In the genomic region with DNA sequence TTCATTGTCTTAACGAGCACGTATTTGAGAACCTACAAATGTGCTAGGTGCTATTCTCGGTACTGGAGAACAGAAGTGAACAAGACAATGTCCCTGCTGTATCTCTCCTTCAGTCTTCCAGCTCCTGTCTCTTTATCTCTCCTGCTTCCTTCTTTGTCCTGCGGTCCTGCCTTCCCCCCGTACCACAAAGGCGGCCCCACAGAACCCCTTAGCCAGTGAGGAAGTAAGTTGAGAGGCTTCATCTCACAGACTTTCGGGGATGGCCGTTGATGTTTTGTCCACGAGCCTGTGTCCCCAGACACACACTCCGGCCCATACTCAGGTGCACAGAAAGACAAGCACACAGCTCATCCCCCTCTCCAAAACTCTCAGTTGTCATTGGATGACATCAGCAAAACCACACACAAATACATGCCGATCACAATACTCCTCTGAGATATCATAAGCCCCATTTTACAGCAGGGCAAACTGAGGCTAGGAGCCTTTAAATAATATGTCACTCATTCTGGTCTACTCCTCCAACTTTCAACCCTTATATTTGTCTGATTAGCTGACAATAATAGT, we compare ENCODE assay signal across 9 cellular contexts. TPM values are rescaled to one million over a fixed set of nuclear protein-coding genes. Genes with fewer than 3 reads are reported as not detected.
DNase-seq lines count a peak whose midpoint lies in the region; ATAC-seq and TF ChIP-seq lines count a peak whose summit lies in the region.
"Had no signal": no experiment of that assay in that cellular context is flagged by ENCODE, and none has a peak within 500 bp of the region (broad histone marks: within the 10 kb centered on the region; RNA-seq: fewer than 3 reads in every experiment).

No MANE protein-coding gene starts in this region.

- peaks cover 27% of the 10 kb centered on the region for H3K4me1 Mint-ChIP-seq in activated T-helper 2 cell treated with anti-CD3 and anti-CD28 coated beads, Interferon-gamma antibody, Interleukin-2, Interleukin-4, amounts not matched to agents 10 μg/mL and 5 μg/mL and 100 μg/mL, durations not matched to agents 14 hours and 24 hours and 36 hours (ENCODE audit: low read depth)

- no peaks in the 10 kb centered on the region for H3K9me3 ChIP-seq in SJCRH30 (replicated peaks)
- no peaks in the 10 kb centered on the region for H3K9me3 ChIP-seq in spleen

- peak overlapping the region; percentile 81 for H3K4me3 ChIP-seq in H7 (ENCODE audit: insufficient read depth, low read depth, low read length)
- peak overlapping the region; percentile 73 for H3K4me3 ChIP-seq in SJCRH30
- peak overlapping the region; percentile 75 for H3K4me3 ChIP-seq in fibroblast of villous mesenchyme (ENCODE audit: low read depth, low read length)
- H3K4me3 ChIP-seq in spleen = peak overlapping the region; percentile 39 to 73 (median 60)

- H3K36me3 ChIP-seq in H7 (replicated peaks; ENCODE audit: control insufficient read depth, insufficient read depth, low read length) (peaks cover 4% of the 10 kb centered on the region), SJCRH30 (no peaks in the 10 kb centered on the region), spleen (peaks cover 0 to 40% (median 4%) of the 10 kb centered on the region in 6 donors)

- no peak for TF ChIP-seq POLR2A in spleen (IDR thresholded peaks at IDR 0.05)

- intact Hi-C loops in spleen (cut with DNase I; ENCODE audit: low total_unique reads) = no loop called here
- intact Hi-C loops in activated T-helper 2 cell treated with anti-CD3 and anti-CD28 coated beads, Interferon-gamma antibody, Interleukin-2, Interleukin-4, amounts not matched to agents 10 μg/mL and 5 μg/mL and 100 μg/mL, durations not matched to agents 14 hours and 24 hours and 36 hours (cut with micrococcal nuclease) = loop anchor here (1.0 to 10.0 kb wide), 4 partner anchors 19 to 79 kb away; partner anchors contain the start of genes CCDC159, ODAD3, PLPPR2 and PRKCSH

- H3K27me3 ChIP-seq in H7 (ENCODE audit: control insufficient read depth, insufficient read depth, low read length) (no peaks in the 10 kb centered on the region), SJCRH30 (no peaks in the 10 kb centered on the region), spleen (replicated peaks in 1 of 7) (no peaks in the 10 kb centered on the region)

- H3K4me1 ChIP-seq in SJCRH30 = no peaks in the 10 kb centered on the region
- peaks cover 31 to 54% (median 40%) of the 10 kb centered on the region in 6 donors for H3K4me1 ChIP-seq in spleen

- H3K36me3 Mint-ChIP-seq in activated T-helper 2 cell treated with anti-CD3 and anti-CD28 coated beads, Interferon-gamma antibody, Interleukin-2, Interleukin-4, amounts not matched to agents 10 μg/mL and 5 μg/mL and 100 μg/mL, durations not matched to agents 14 hours and 24 hours and 36 hours (ENCODE audit: low read depth) = peaks cover 29% of the 10 kb centered on the region

- H3K27ac ChIP-seq in SJCRH30 (no peak overlapping the region), spleen (peak overlapping the region; percentile 91 to 100 (median 96))

- H3K27ac Mint-ChIP-seq in activated T-helper 2 cell treated with anti-CD3 and anti-CD28 coated beads, Interferon-gamma antibody, Interleukin-2, Interleukin-4, amounts not matched to agents 10 μg/mL and 5 μg/mL and 100 μg/mL, durations not matched to agents 14 hours and 24 hours and 36 hours = no peak overlapping the region

- TF ChIP-seq CTCF in fibroblast of villous mesenchyme (IDR thresholded peaks at IDR 0.05; ENCODE audit: insufficient read depth, low read depth, low read length) (no peak), spleen (IDR thresholded peaks at IDR 0.05 in 8 of 11, conservative IDR thresholded peaks at IDR 0.05 in 3 of 11) (no peak)

- no peaks in the 10 kb centered on the region for H3K9me3 Mint-ChIP-seq in activated T-helper 2 cell treated with anti-CD3 and anti-CD28 coated beads, Interferon-gamma antibody, Interleukin-2, Interleukin-4, amounts not matched to agents 10 μg/mL and 5 μg/mL and 100 μg/mL, durations not matched to agents 14 hours and 24 hours and 36 hours
- H3K9me3 Mint-ChIP-seq: central memory CD8-positive, alpha-beta T cell had no signal

- H3K27me3 Mint-ChIP-seq in activated T-helper 2 cell treated with anti-CD3 and anti-CD28 coated beads, Interferon-gamma antibody, Interleukin-2, Interleukin-4, amounts not matched to agents 10 μg/mL and 5 μg/mL and 100 μg/mL, durations not matched to agents 14 hours and 24 hours and 36 hours (ENCODE audit: low read depth) = no peaks in the 10 kb centered on the region
- H3K27me3 Mint-ChIP-seq: central memory CD8-positive, alpha-beta T cell had no signal

- WGBS in spleen, 5 donors = 16 to 35% (median 20%) methylated on average over 11 of the region's 11 CpGs

- DNase-seq in H7 = no peak
- no peak for DNase-seq in SJCRH30
- no peak for DNase-seq in fibroblast of villous mesenchyme (ENCODE audit: low read depth)
- DNase-seq in spleen = no peak
- no peak for DNase-seq in activated T-helper 2 cell treated with anti-CD3 and anti-CD28 coated beads, Interferon-gamma antibody, Interleukin-2, Interleukin-4, amounts not matched to agents 10 μg/mL and 5 μg/mL and 100 μg/mL, durations not matched to agents 14 hours and 24 hours and 36 hours (ENCODE audit: low spot score)
- DNase-seq in midbrain (lab: John Stamatoyannopoulos, UW) = no peak
- DNase-seq in effector CD8-positive, alpha-beta T cell (lab: John Stamatoyannopoulos, UW) = no peak

- no peak for ATAC-seq in HG02623 (IDR thresholded peaks at IDR 0.05; ENCODE audit: unreplicated experiment)

- H3K4me3 Mint-ChIP-seq in activated T-helper 2 cell treated with anti-CD3 and anti-CD28 coated beads, Interferon-gamma antibody, Interleukin-2, Interleukin-4, amounts not matched to agents 10 μg/mL and 5 μg/mL and 100 μg/mL, durations not matched to agents 14 hours and 24 hours and 36 hours (ENCODE audit: low read depth) = no peak overlapping the region
- H3K4me3 Mint-ChIP-seq: central memory CD8-positive, alpha-beta T cell had no signal

RNA-seq across cellular contexts. Expression of gene SWSAP1, which starts 0.5 kb away (rescaled TPM):
- 3.0 and 3.3 TPM in 2 replicates for total RNA-seq in H7 (2014; rRNA removed; shearing (Covaris generic))
- total RNA-seq in SJCRH30 (2014; rRNA removed; shearing (Covaris generic)) = 1.2 and 2.4 TPM in 2 replicates
- total RNA-seq in fibroblast of villous mesenchyme (0.86 and 1.3 TPM in 2 replicates), spleen (1 to 10 TPM; 2.7 to 6.0 (median 4.0) TPM)
- polyA plus RNA-seq in spleen = 1 to 10 TPM; 7.0 to 9.3 (median 8.3) TPM
- 2.6 and 2.8 TPM in 2 replicates for total RNA-seq in activated T-helper 2 cell treated with anti-CD3 and anti-CD28 coated beads, Interferon-gamma antibody, Interleukin-2, Interleukin-4, amounts not matched to agents 10 μg/mL and 5 μg/mL and 100 μg/mL, durations not matched to agents 14 hours and 24 hours and 36 hours

RNA-seq across cellular contexts. Expression of gene EPOR, which starts 10.1 kb away (rescaled TPM):
- 14.9 and 15.8 TPM in 2 replicates for total RNA-seq in H7 (2014; rRNA removed; shearing (Covaris generic))
- 8.4 and 9.9 TPM in 2 replicates for total RNA-seq in SJCRH30 (2014; rRNA removed; shearing (Covaris generic))
- total RNA-seq in fibroblast of villous mesenchyme = 5.6 and 6.8 TPM in 2 replicates
- 10 to 100 TPM; 15.0 to 24.0 (median 19.9) TPM for total RNA-seq in spleen
- 1 to 10 TPM; 4.5 to 8.2 (median 5.6) TPM for polyA plus RNA-seq in spleen
- 10.3 TPM in 2 replicates for total RNA-seq in activated T-helper 2 cell treated with anti-CD3 and anti-CD28 coated beads, Interferon-gamma antibody, Interleukin-2, Interleukin-4, amounts not matched to agents 10 μg/mL and 5 μg/mL and 100 μg/mL, durations not matched to agents 14 hours and 24 hours and 36 hours

RNA-seq across cellular contexts. Expression of gene PLPPR2, which starts 18.7 kb away (rescaled TPM):
- 5.7 and 7.0 TPM in 2 replicates for total RNA-seq in H7 (2014; rRNA removed; shearing (Covaris generic))
- 0.10 and 0.59 TPM in 2 replicates for total RNA-seq in SJCRH30 (2014; rRNA removed; shearing (Covaris generic))
- total RNA-seq in fibroblast of villous mesenchyme (16.8 and 20.6 TPM in 2 replicates), spleen (10 to 100 TPM; 19.0 to 41.0 (median 26.6) TPM)
- polyA plus RNA-seq in spleen = 10 to 100 TPM in 1 of 3 donors, 1 to 10 TPM in 2; 4.2 to 10.8 (median 8.5) TPM
- 2.6 and 3.4 TPM in 2 replicates for total RNA-seq in activated T-helper 2 cell treated with anti-CD3 and anti-CD28 coated beads, Interferon-gamma antibody, Interleukin-2, Interleukin-4, amounts not matched to agents 10 μg/mL and 5 μg/mL and 100 μg/mL, durations not matched to agents 14 hours and 24 hours and 36 hours

RNA-seq across cellular contexts. Expression of gene CCDC159, which starts 27.6 kb away (rescaled TPM):
- total RNA-seq in H7 (2014; rRNA removed; shearing (Covaris generic)) = 2.7 and 5.5 TPM in 2 replicates
- not detected in 2 replicates for total RNA-seq in SJCRH30 (2014; rRNA removed; shearing (Covaris generic))
- total RNA-seq in fibroblast of villous mesenchyme = 6.0 and 6.4 TPM in 2 replicates
- 10 to 100 TPM; 40.1 to 57.5 (median 51.3) TPM for total RNA-seq in spleen
- 10 to 100 TPM; 34.7 to 83.7 (median 73.9) TPM for polyA plus RNA-seq in spleen
- total RNA-seq in activated T-helper 2 cell treated with anti-CD3 and anti-CD28 coated beads, Interferon-gamma antibody, Interleukin-2, Interleukin-4, amounts not matched to agents 10 μg/mL and 5 μg/mL and 100 μg/mL, durations not matched to agents 14 hours and 24 hours and 36 hours = 14.6 and 16.3 TPM in 2 replicates

RNA-seq across cellular contexts. Expression of gene TMEM205, which starts 27.9 kb away (rescaled TPM):
- total RNA-seq in H7 (2014; rRNA removed; shearing (Covaris generic)) = 102 and 128 TPM in 2 replicates
- 38.8 and 39.5 TPM in 2 replicates for total RNA-seq in SJCRH30 (2014; rRNA removed; shearing (Covaris generic))
- total RNA-seq in fibroblast of villous mesenchyme (96.7 and 121 TPM in 2 replicates), spleen (100 to 1,000 TPM in 3 of 7 donors, 10 to 100 TPM in 4; 44.1 to 143 (median 54.2) TPM)
- 10 to 100 TPM; 65.8 to 82.0 (median 73.4) TPM for polyA plus RNA-seq in spleen
- total RNA-seq in activated T-helper 2 cell treated with anti-CD3 and anti-CD28 coated beads, Interferon-gamma antibody, Interleukin-2, Interleukin-4, amounts not matched to agents 10 μg/mL and 5 μg/mL and 100 μg/mL, durations not matched to agents 14 hours and 24 hours and 36 hours = 34.0 and 34.9 TPM in 2 replicates
